1 cellular context compared by ENCODE assay signal in genomic region chr14:65132855-65133254, GRCh38.
TF ChIP-seq lines count a peak whose summit lies in the region.

No MANE protein-coding gene starts in this region.

TF ChIP-seq in HepG2, 621 proteins besides CTCF, POLR2A, EP300 and RAD21 (continued from another document and continues in another):
- TF ChIP-seq GLMP (CRISPR knock-in tag; IDR thresholded peaks at IDR 0.05; ENCODE audit: borderline replicate concordance): no peak
- TF ChIP-seq BHLHE40 (IDR thresholded peaks at IDR 0.05; ENCODE audit: low read length): no peak
- no peak for TF ChIP-seq KLF11 (CRISPR knock-in tag; IDR thresholded peaks at IDR 0.05)
- TF ChIP-seq ZNF710 (CRISPR knock-in tag; IDR thresholded peaks at IDR 0.05; ENCODE audit: borderline replicate concordance): peak; percentile 83; the same call in 1 of the 2 replicates
- no peak for TF ChIP-seq PRDM10 (CRISPR knock-in tag; IDR thresholded peaks at IDR 0.05; ENCODE audit: low read depth)
- peak; percentile 31; the same call in 1 of the 2 replicates for TF ChIP-seq ZMYM4 (CRISPR knock-in tag; IDR thresholded peaks at IDR 0.05)
- TF ChIP-seq AFF4 (CRISPR knock-in tag; IDR thresholded peaks at IDR 0.05): no peak
- TF ChIP-seq ZNF407 (CRISPR knock-in tag; IDR thresholded peaks at IDR 0.05; ENCODE audit: not compliant biosample characterization): no peak
- TF ChIP-seq ZNF260 (CRISPR knock-in tag; IDR thresholded peaks at IDR 0.05; ENCODE audit: borderline replicate concordance, low read depth): no peak
- TF ChIP-seq TRAFD1 (CRISPR knock-in tag; IDR thresholded peaks at IDR 0.05; ENCODE audit: borderline replicate concordance): no peak
- no peak for TF ChIP-seq ZNF549 (CRISPR knock-in tag; IDR thresholded peaks at IDR 0.05)
- no peak for TF ChIP-seq ZNF704 (CRISPR knock-in tag; IDR thresholded peaks at IDR 0.05; ENCODE audit: borderline replicate concordance)
- TF ChIP-seq KMT2A (CRISPR knock-in tag; IDR thresholded peaks at IDR 0.05): no peak
- 0 out of 2 replicates have a peak, but pooled peaks have one; percentile 21 for TF ChIP-seq HDAC1 (CRISPR knock-in tag; IDR thresholded peaks at IDR 0.05)
- TF ChIP-seq ZNF512B (CRISPR knock-in tag; IDR thresholded peaks at IDR 0.05; ENCODE audit: borderline replicate concordance): no peak
- peak; percentile 41; the same call in 1 of the 2 replicates for TF ChIP-seq MED1 (CRISPR knock-in tag; IDR thresholded peaks at IDR 0.05)
